Comparison of ENCODE assay signal across 29 cellular contexts in genomic region chr2:183718246-183718645, GRCh38.
"Had no signal": no experiment of that assay in that cellular context is flagged by ENCODE, and none has a peak within 500 bp of the region (broad histone marks: within the 10 kb centered on the region; RNA-seq: fewer than 3 reads in every experiment).

No MANE protein-coding gene starts in this region.

- H3K4me3 ChIP-seq: colonic mucosa, coronary artery, dorsolateral prefrontal cortex, esophagus muscularis mucosa, esophagus squamous epithelium, gastrocnemius medialis, gastroesophageal sphincter, heart left ventricle, heart right ventricle had no signal

- H3K27ac ChIP-seq: colonic mucosa, coronary artery, dorsolateral prefrontal cortex, epithelial cell of prostate, esophagus muscularis mucosa, esophagus squamous epithelium, foreskin keratinocyte, gastrocnemius medialis, gastroesophageal sphincter, heart left ventricle, heart right ventricle had no signal

- DNase-seq: colonic mucosa; cortex of kidney; dermis blood vessel endothelial cell; dorsolateral prefrontal cortex; effector CD4-positive, alpha-beta T cell; effector CD8-positive, alpha-beta T cell; effector memory CD4-positive, alpha-beta T cell; effector memory CD8-positive, alpha-beta T cell; endodermal cell; erythroblast; esophagus squamous epithelium; foreskin fibroblast; foreskin keratinocyte; foreskin melanocyte; gastrocnemius medialis; glutamatergic neuron; head of caudate nucleus; heart left ventricle; heart right ventricle had no signal

- H3K4me3 Mint-ChIP-seq: dendritic cell treated with granulocyte-macrophage colony-stimulating factor and Interleukin-4, amounts not matched to agents 40 ng/mL and 50 ng/mL, for 4 days; effector memory CD8-positive, alpha-beta T cell; endodermal cell had no signal

- H3K27me3 Mint-ChIP-seq: dendritic cell treated with granulocyte-macrophage colony-stimulating factor and Interleukin-4, amounts not matched to agents 40 ng/mL and 50 ng/mL, for 4 days; effector memory CD8-positive, alpha-beta T cell had no signal

- H3K36me3 ChIP-seq: colonic mucosa, esophagus muscularis mucosa, esophagus squamous epithelium, gastrocnemius medialis, gastroesophageal sphincter, heart left ventricle, heart right ventricle had no signal

- H3K4me1 Mint-ChIP-seq: endodermal cell had no signal

- H3K27me3 ChIP-seq: colonic mucosa, dorsolateral prefrontal cortex, esophagus muscularis mucosa, esophagus squamous epithelium, foreskin keratinocyte, gastrocnemius medialis, gastroesophageal sphincter, heart left ventricle, heart right ventricle had no signal

- H3K4me1 ChIP-seq: colonic mucosa, esophagus muscularis mucosa, esophagus squamous epithelium, foreskin keratinocyte, gastrocnemius medialis, gastroesophageal sphincter, heart left ventricle, heart right ventricle had no signal

- FAIRE-seq: colon, endometrium, endothelial cell of umbilical vein, frontal cortex had no signal

- ATAC-seq: effector memory CD8-positive, alpha-beta T cell; esophagus mucosa; foreskin keratinocyte; gastrocnemius medialis; gastroesophageal sphincter; heart left ventricle; heart right ventricle had no signal

- H3K27ac Mint-ChIP-seq: dendritic cell treated with granulocyte-macrophage colony-stimulating factor and Interleukin-4, amounts not matched to agents 40 ng/mL and 50 ng/mL, for 4 days; effector memory CD8-positive, alpha-beta T cell; endodermal cell had no signal

- H3K9me3 ChIP-seq: colonic mucosa, esophagus muscularis mucosa, esophagus squamous epithelium, gastrocnemius medialis, gastroesophageal sphincter, heart right ventricle had no signal
